Comparison of ENCODE assay signal across 8 cellular contexts in the genomic region with DNA sequence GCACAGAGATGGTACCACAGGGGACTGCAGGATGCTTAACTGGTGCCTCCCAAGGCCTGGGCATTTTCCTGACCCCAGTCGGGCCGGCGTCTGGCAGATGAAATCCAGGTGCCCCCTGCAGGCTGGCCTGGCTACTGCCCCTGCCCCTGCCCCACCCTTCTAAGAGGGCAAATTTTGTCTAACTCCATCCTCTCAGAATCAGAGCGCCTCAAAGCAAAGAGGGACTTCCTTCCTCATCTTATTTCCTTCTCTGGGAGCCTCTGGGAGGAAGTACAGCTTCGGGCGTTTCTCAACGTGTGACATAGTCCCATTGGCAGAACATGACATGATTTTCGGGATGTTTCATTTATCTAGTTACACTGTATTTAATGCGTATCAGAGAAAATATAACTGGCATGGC. TPM values are rescaled to one million over a fixed set of nuclear protein-coding genes. Genes with fewer than 3 reads are reported as not detected.
A peak's percentile ranks its signal among the peaks of the same experiment; 100 is the strongest.
DNase-seq lines count a peak whose midpoint lies in the region; ATAC-seq and TF ChIP-seq lines count a peak whose summit lies in the region.

No MANE protein-coding gene starts in this region.

- POLR2A ChIA-PET in GM10248 (lab: Yijun Ruan, JAX) = no interaction called here

- H3K4me1 ChIP-seq in OCI-LY3 (ENCODE audit: low read length) = peaks cover 34% of the 10 kb centered on the region

- peak overlapping the region; percentile 78; the same call in 1 of the 2 replicates for H3K9ac ChIP-seq in OCI-LY3 (ENCODE audit: low read length)

- H3K36me3 ChIP-seq in OCI-LY3 (replicated peaks; ENCODE audit: low read depth, low read length) = peaks cover under 1% of the 10 kb centered on the region

- peak; percentile 42 for TF ChIP-seq CTCF in GM10248 (IDR thresholded peaks at IDR 0.05; ENCODE audit: control extremely low read depth, extremely low read depth, low read depth, missing control alignments)
- TF ChIP-seq CTCF in OCI-LY3 (IDR thresholded peaks at IDR 0.05; ENCODE audit: low read depth, low read length) = peak; percentile 72

- H3K9me3 ChIP-seq in OCI-LY3 (ENCODE audit: insufficient read depth, low read length) = no peaks in the 10 kb centered on the region

- intact Hi-C loops in activated naive CD4-positive, alpha-beta T cell treated with anti-CD3 and anti-CD28 coated beads for 36 hours (cut with micrococcal nuclease) = loop anchor here (2.0 kb wide), 1 partner anchor 40 kb away; no protein-coding TSS in a partner anchor

- peaks cover 54% of the 10 kb centered on the region for H3K4me1 Mint-ChIP-seq in activated naive CD4-positive, alpha-beta T cell treated with anti-CD3 and anti-CD28 coated beads for 36 hours (ENCODE audit: low read depth)

- DNase-seq in GM10248 (ENCODE audit: extremely low spot score) = peak; percentile 58
- DNase-seq in activated naive CD4-positive, alpha-beta T cell treated with anti-CD3 and anti-CD28 coated beads for 36 hours = peak; percentile 68
- peak; percentile 54 for DNase-seq in hepatic stellate cell (ENCODE audit: low spot score)
- peak; percentile 37 to 50 for DNase-seq in stimulated activated CD4-positive, alpha-beta T cell treated with anti-CD3 and anti-CD28 coated beads, Interleukin-4, amount 100 ng/mL, for 4 hours
- no peak for DNase-seq in DMS153 treated with DMSO at 0.1 percent for 48 hours (lab: John Stamatoyannopoulos, UW; ENCODE audit: unreplicated experiment)
- no peak for DNase-seq in NCI-H187 treated with DMSO at 0.1 percent for 48 hours (lab: John Stamatoyannopoulos, UW)

- peak overlapping the region; percentile 87 for H3K4me2 ChIP-seq in OCI-LY3 (ENCODE audit: low read length)

- H3K27me3 Mint-ChIP-seq in activated naive CD4-positive, alpha-beta T cell treated with anti-CD3 and anti-CD28 coated beads for 36 hours (ENCODE audit: low read depth) = no peaks in the 10 kb centered on the region

- CTCF ChIA-PET in GM10248 (lab: Yijun Ruan, JAX) = interaction anchor here (0.9 to 6.6 kb wide), 22 partner anchors 9 to 242 kb away, joined by 3 to 50 read pairs (median 4); a partner anchor contains a TSS
- CTCF ChIA-PET in activated naive CD4-positive, alpha-beta T cell treated with anti-CD3 and anti-CD28 coated beads for 36 hours (lab: Charles Lee) = interaction anchor here (0.6 to 2.4 kb wide), 15 partner anchors 10 to 324 kb away, joined by 3 to 9 read pairs (median 5); no protein-coding TSS in a partner anchor

- peak overlapping the region; percentile 88 for H3K4me3 ChIP-seq in OCI-LY3 (ENCODE audit: low read length)

- H3K9me3 Mint-ChIP-seq in activated naive CD4-positive, alpha-beta T cell treated with anti-CD3 and anti-CD28 coated beads for 36 hours = no peaks in the 10 kb centered on the region

- peaks cover 10% of the 10 kb centered on the region for H3K79me2 ChIP-seq in OCI-LY3 (ENCODE audit: low read length)

- H3K27ac ChIP-seq in OCI-LY3 (ENCODE audit: low read length) = no peak overlapping the region

- H2AFZ ChIP-seq in OCI-LY3 (ENCODE audit: low read depth, low read length) = 0 out of 2 replicates have a peak overlapping the region, but pooled peaks have one; percentile 16

- H3K4me3 Mint-ChIP-seq in activated naive CD4-positive, alpha-beta T cell treated with anti-CD3 and anti-CD28 coated beads for 36 hours = no peak overlapping the region

- ATAC-seq in HG03139 (IDR thresholded peaks at IDR 0.05; ENCODE audit: unreplicated experiment) = no peak

- H4K20me1 ChIP-seq in OCI-LY3 (ENCODE audit: insufficient read depth, low read length) = no peaks in the 10 kb centered on the region

- H3K27ac Mint-ChIP-seq in activated naive CD4-positive, alpha-beta T cell treated with anti-CD3 and anti-CD28 coated beads for 36 hours = no peak overlapping the region

- H3K36me3 Mint-ChIP-seq in activated naive CD4-positive, alpha-beta T cell treated with anti-CD3 and anti-CD28 coated beads for 36 hours (ENCODE audit: low read depth) = no peaks in the 10 kb centered on the region

- no peaks in the 10 kb centered on the region for H3K27me3 ChIP-seq in OCI-LY3 (ENCODE audit: low read depth, low read length)

RNA-seq across cellular contexts. Expression of a gene that starts 2.7 kb away (rescaled TPM):
- total RNA-seq in activated naive CD4-positive, alpha-beta T cell treated with anti-CD3 and anti-CD28 coated beads for 36 hours = 10 to 100 TPM; 48.2 to 60.0 TPM

RNA-seq across cellular contexts. Expression of a gene that starts 21.5 kb away (rescaled TPM):
- 10 to 100 TPM; 54.7 to 56.6 TPM for total RNA-seq in activated naive CD4-positive, alpha-beta T cell treated with anti-CD3 and anti-CD28 coated beads for 36 hours

RNA-seq across cellular contexts. Expression of a gene that starts 24.3 kb away (rescaled TPM):
- total RNA-seq in activated naive CD4-positive, alpha-beta T cell treated with anti-CD3 and anti-CD28 coated beads for 36 hours = 10 to 100 TPM; 50.9 to 53.0 TPM

RNA-seq across cellular contexts. Expression of a gene that starts 29.3 kb away (rescaled TPM):
- not detected for total RNA-seq in activated naive CD4-positive, alpha-beta T cell treated with anti-CD3 and anti-CD28 coated beads for 36 hours

RNA-seq across cellular contexts. Expression of a gene that starts 42.3 kb away (rescaled TPM):
- total RNA-seq in activated naive CD4-positive, alpha-beta T cell treated with anti-CD3 and anti-CD28 coated beads for 36 hours = under 1 TPM; 0.45 to 0.96 TPM

Comparison
In these comparisons a context has a peak if more than half of its experiments do, and no peak if none do; other contexts are left out.
1. DNase-seq: peak in GM10248 (single experiment), activated naive CD4-positive, alpha-beta T cell treated with anti-CD3 and anti-CD28 coated beads for 36 hours (single experiment), hepatic stellate cell (single experiment) and stimulated activated CD4-positive, alpha-beta T cell treated with anti-CD3 and anti-CD28 coated beads, Interleukin-4, amount 100 ng/mL, for 4 hours (2 of 2); none in DMS153 treated with DMSO at 0.1 percent for 48 hours (single experiment) and NCI-H187 treated with DMSO at 0.1 percent for 48 hours (single experiment).